12 cellular contexts compared by ENCODE assay signal in genomic region chr7:80637911-80638765, GRCh38. TPM values are rescaled to one million over a fixed set of nuclear protein-coding genes. Genes with fewer than 3 reads are reported as not detected.
DNase-seq lines count a peak whose midpoint lies in the region; ATAC-seq and TF ChIP-seq lines count a peak whose summit lies in the region.
"Had no signal": no experiment of that assay in that cellular context is flagged by ENCODE, and none has a peak within 500 bp of the region (broad histone marks: within the 10 kb centered on the region; RNA-seq: fewer than 3 reads in every experiment).

TSS of gene CD36 (plus strand) at chr7:80638642. CDS start at chr7:80646741, 8,099 bp downstream.

- no TSS peak for BruUV-seq in MCF 10A (replicated peaks; lab: Mats Ljungman, UMichigan)

- ATAC-seq in aorta (ENCODE audit: low FRiP score) = peak; percentile 46
- ATAC-seq in stimulated activated naive CD8-positive, alpha-beta T cell treated with anti-CD3 and anti-CD28 coated beads, Interleukin-15, Interleukin-2, amounts not matched to agents 100 U/mL and 50 U/mL, for 24 hours = no peak

- H3K4me3 Mint-ChIP-seq in MCF 10A (ENCODE audit: unreplicated experiment) = no peak within 1 kb of the TSS
- H3K4me3 Mint-ChIP-seq: central memory CD8-positive, alpha-beta T cell had no signal

- intact Hi-C loops in breast epithelium (cut with DNase I; ENCODE audit: low total_unique reads) (no loop called here), MCF 10A (cut with micrococcal nuclease) (no loop called here), lower leg skin (cut with DNase I; ENCODE audit: low total_unique reads) (no loop called here), aorta (cut with DNase I) (no loop called here)

- POLR2A ChIA-PET in MCF 10A (lab: Yijun Ruan, JAX) = interaction anchor here (0.6 to 0.9 kb wide), 2 partner anchors 10 to 15 kb away, joined by 3 to 4 read pairs; no protein-coding TSS in a partner anchor

- H3K4me1 Mint-ChIP-seq in MCF 10A (ENCODE audit: insufficient read depth, unreplicated experiment) = peaks cover 8% of the 10 kb centered on the region
- H3K4me1 Mint-ChIP-seq: central memory CD8-positive, alpha-beta T cell had no signal

- H3K27me3 Mint-ChIP-seq in MCF 10A (ENCODE audit: insufficient read depth, unreplicated experiment) = no peaks in the 10 kb centered on the region
- H3K27me3 Mint-ChIP-seq: central memory CD8-positive, alpha-beta T cell had no signal

- no peak for TF ChIP-seq POLR2A in breast epithelium (IDR thresholded peaks at IDR 0.05)
- TF ChIP-seq POLR2A in lower leg skin (IDR thresholded peaks at IDR 0.05) = no peak

- H3K27ac ChIP-seq in breast epithelium = peak within 1 kb of the TSS in 1 of 2 donors; percentile 62
- no peak within 1 kb of the TSS for H3K27ac ChIP-seq in aorta (ENCODE audit: low read depth in 1 of 2, low read length in 2 of 2)
- no peak within 1 kb of the TSS for H3K27ac ChIP-seq in Karpas-422 (ENCODE audit: low read length)
- H3K27ac ChIP-seq: 22Rv1 had no signal

- H3K9me3 ChIP-seq in breast epithelium (no peaks in the 10 kb centered on the region), aorta (ENCODE audit: control insufficient read depth, low read length) (no peaks in the 10 kb centered on the region), Karpas-422 (ENCODE audit: low read length) (peaks cover 25% of the 10 kb centered on the region)

- no peak within 1 kb of the TSS for H3K27ac Mint-ChIP-seq in MCF 10A (ENCODE audit: low read depth, unreplicated experiment)

- H2AFZ ChIP-seq in Karpas-422 (ENCODE audit: low read length) = no peak within 1 kb of the TSS

- H3K27me3 ChIP-seq in breast epithelium (no peaks in the 10 kb centered on the region), aorta (ENCODE audit: control insufficient read depth in 1 of 2, insufficient read depth in 2 of 2, low read length in 1 of 2) (no peaks in the 10 kb centered on the region), Karpas-422 (ENCODE audit: low read length) (no peaks in the 10 kb centered on the region)

- no peaks in the 10 kb centered on the region for H4K20me1 ChIP-seq in Karpas-422 (ENCODE audit: insufficient read depth, low read depth, low read length)

- CTCF ChIA-PET in MCF 10A (lab: Yijun Ruan, JAX) = no interaction called here

- no peaks in the 10 kb centered on the region for H3K36me3 ChIP-seq in breast epithelium
- H3K36me3 ChIP-seq in aorta (ENCODE audit: control insufficient read depth in 1 of 2, insufficient read depth in 2 of 2, low read length in 1 of 2) = no peaks in the 10 kb centered on the region
- H3K36me3 ChIP-seq in Karpas-422 (ENCODE audit: insufficient read depth, low read length) = no peaks in the 10 kb centered on the region

- no peak within 1 kb of the TSS for H3K9ac ChIP-seq in Karpas-422 (ENCODE audit: low read length)

- 72 to 85% methylated on average over 4 of the region's 4 CpGs for WGBS in lower leg skin, 2 donors
- WGBS in aorta, 2 donors = 95 to 96% methylated on average over 4 of the region's 4 CpGs

- H3K4me1 ChIP-seq in breast epithelium (no peaks in the 10 kb centered on the region), aorta (ENCODE audit: control insufficient read depth in 1 of 2, insufficient read depth in 2 of 2, low read length in 2 of 2) (no peaks in the 10 kb centered on the region), Karpas-422 (ENCODE audit: low read length) (no peaks in the 10 kb centered on the region)

- DNase-seq in breast epithelium (ENCODE audit: low spot score in 2 of 2) (no peak), MCF 10A (ENCODE audit: unreplicated experiment) (no peak), RPMI7951 (ENCODE audit: low read depth) (no peak), lower leg skin (ENCODE audit: low spot score in 2 of 2) (no peak), aorta (no peak), DMS53 (lab: John Stamatoyannopoulos, UW) (no peak), Karpas-422 (no peak)
- no peak for DNase-seq in stimulated activated naive CD8-positive, alpha-beta T cell treated with anti-CD3 and anti-CD28 coated beads, Interleukin-15, Interleukin-2, amounts not matched to agents 100 U/mL and 50 U/mL, for 24 hours

- TF ChIP-seq CTCF in breast epithelium (IDR thresholded peaks at IDR 0.05) = no peak
- TF ChIP-seq CTCF in MCF 10A (IDR thresholded peaks at IDR 0.05; ENCODE audit: unreplicated experiment) = no peak
- TF ChIP-seq CTCF in lower leg skin (IDR thresholded peaks at IDR 0.05) = no peak

- no peaks in the 10 kb centered on the region for H3K36me3 Mint-ChIP-seq in MCF 10A (ENCODE audit: insufficient read depth, unreplicated experiment)

- H3K9me2 ChIP-seq in Karpas-422 (replicated peaks; ENCODE audit: insufficient read depth, low read length) = no peaks in the 10 kb centered on the region

- H3K4me2 ChIP-seq in Karpas-422 (ENCODE audit: low read depth, low read length, poor library complexity, severe bottlenecking) = no peak within 1 kb of the TSS

- H3K4me3 ChIP-seq in breast epithelium = peak within 1 kb of the TSS; percentile 3 to 34 (median 27)
- H3K4me3 ChIP-seq in lower leg skin (ENCODE audit: low read depth, poor library complexity, severe bottlenecking) = no peak within 1 kb of the TSS
- no peak within 1 kb of the TSS for H3K4me3 ChIP-seq in aorta (ENCODE audit: low read length in 2 of 2)
- H3K4me3 ChIP-seq in Karpas-422 (ENCODE audit: low read length) = no peak within 1 kb of the TSS

- H3K79me2 ChIP-seq in Karpas-422 (ENCODE audit: low read length) = no peaks in the 10 kb centered on the region

- no peaks in the 10 kb centered on the region for H3K9me3 Mint-ChIP-seq in MCF 10A (ENCODE audit: unreplicated experiment)
- H3K9me3 Mint-ChIP-seq: central memory CD8-positive, alpha-beta T cell had no signal

RNA-seq across cellular contexts. Expression of gene CD36, which starts in this region (rescaled TPM):
- total RNA-seq in breast epithelium (1,000 to 10,000 TPM in 1 of 3 donors, 100 to 1,000 TPM in 2; 240 to 2,026 (median 919) TPM), MCF 10A (2022) (0.12 and 0.27 TPM in 2 replicates), lower leg skin (100 to 1,000 TPM in 1 of 4 donors, 10 to 100 TPM in 3; 31.3 to 140 (median 78.2) TPM), aorta (100 to 1,000 TPM; 114 to 138 TPM)
- total RNA-seq in RPMI7951 (2014; rRNA removed; shearing (Covaris generic)) = 6.5 and 11.4 TPM in 2 replicates
- 10 to 100 TPM in 1 of 2 donors, 1 to 10 TPM in 1; 4.4 to 12.8 TPM for polyA plus RNA-seq in aorta
- not detected in 2 replicates for total RNA-seq in Karpas-422 (2014; rRNA removed; shearing (Covaris generic); ENCODE audit: low replicate concordance)
- total RNA-seq: kidney epithelial cell; T-helper 2 cell treated with Interferon-gamma antibody and Interleukin-4, amounts not matched to agents 100 ng/mL and 5 ng/mL, for 36 hours had no signal

Comparison
In these comparisons a context has a peak if more than half of its experiments do, and no peak if none do; other contexts are left out.
1. H3K4me3 ChIP-seq: peak in breast epithelium (3 of 3); none in lower leg skin (single experiment), aorta (0 of 2) and Karpas-422 (single experiment).